In the genomic region with DNA sequence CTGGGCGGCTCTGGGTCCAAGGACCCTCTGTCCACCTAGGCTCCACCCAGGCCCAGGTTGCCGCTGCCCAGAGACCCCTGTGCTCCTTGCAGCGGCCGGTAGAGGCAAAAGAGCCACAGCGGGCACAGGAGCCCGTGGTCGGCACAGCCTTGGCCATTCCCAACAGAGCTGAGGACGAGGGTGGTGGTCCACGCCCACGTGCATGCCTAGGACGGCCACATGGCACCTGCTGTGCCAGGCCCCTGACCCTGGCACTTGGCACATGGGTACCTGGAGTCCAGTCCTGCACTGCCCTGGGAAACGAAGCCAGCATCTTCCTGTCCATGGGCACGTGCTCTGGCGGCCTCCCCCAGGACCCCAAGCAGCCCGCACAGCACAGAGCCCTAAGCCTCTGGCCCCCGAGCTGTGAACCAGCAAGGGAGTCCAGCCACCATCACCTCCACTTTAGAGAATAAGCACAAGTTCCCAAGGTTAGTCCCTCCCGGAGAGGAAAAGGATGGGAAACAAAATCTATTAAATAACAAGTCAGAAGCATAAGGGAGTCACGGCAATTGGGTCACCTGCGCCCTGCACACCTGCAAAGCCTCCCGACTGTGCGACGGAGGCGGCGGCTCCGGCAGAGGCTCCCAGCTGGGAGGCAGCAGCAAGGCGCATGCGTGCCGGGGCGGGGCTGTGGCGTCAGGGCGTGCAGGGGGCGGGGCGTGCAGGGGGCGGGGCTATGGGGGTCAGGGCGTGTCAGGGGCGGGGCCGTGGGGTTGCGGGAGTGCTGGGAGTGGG, we compare ENCODE assay signal across 9 cellular contexts. TPM values are rescaled to one million over a fixed set of nuclear protein-coding genes. Genes with fewer than 3 reads are reported as not detected.
DNase-seq lines count a peak whose midpoint lies in the region; ATAC-seq, FAIRE-seq and TF ChIP-seq lines count a peak whose summit lies in the region.
"Had no signal": no experiment of that assay in that cellular context is flagged by ENCODE, and none has a peak within 500 bp of the region (broad histone marks: within the 10 kb centered on the region; RNA-seq: fewer than 3 reads in every experiment).

No MANE protein-coding gene starts in this region.

- H3K9ac ChIP-seq in astrocyte (ENCODE audit: low read length) = no peak overlapping the region
- H3K9ac ChIP-seq: BLaER1 treated with 17β-estradiol and CSF1 and Interleukin-3, amounts not matched to agents 10 nM and 100 nM had no signal

- H4K20me1 ChIP-seq in astrocyte (ENCODE audit: insufficient read depth, low read length) = no peaks in the 10 kb centered on the region

- WGBS in right lobe of liver (ENCODE audit: insufficient coverage, low coverage, low lambda C conversion rate, missing lambda C conversion rate) = 54% methylated on average over 7 of the region's 38 CpGs

- H3K4me2 ChIP-seq in astrocyte (ENCODE audit: low read length) = peak overlapping the region; percentile 72

- H3K27ac ChIP-seq in astrocyte (ENCODE audit: low read depth, low read length) (no peak overlapping the region), right lobe of liver (no peak overlapping the region)
- H3K27ac ChIP-seq: BLaER1 treated with 17β-estradiol and CSF1 and Interleukin-3, amounts not matched to agents 10 nM and 100 nM had no signal

- no peak overlapping the region for H3K4me3 Mint-ChIP-seq in T-helper 2 cell treated with Interferon-gamma antibody and Interleukin-4, amounts not matched to agents 5 μg/mL and 100 μg/mL, for 36 hours
- peak overlapping the region; percentile 85 for H3K4me3 Mint-ChIP-seq in astrocyte (ENCODE audit: unreplicated experiment)

- H3K27me3 ChIP-seq in astrocyte (ENCODE audit: insufficient read depth, low read length) (no peaks in the 10 kb centered on the region), right lobe of liver (no peaks in the 10 kb centered on the region)
- H3K27me3 ChIP-seq: BLaER1 treated with 17β-estradiol and CSF1 and Interleukin-3, amounts not matched to agents 10 nM and 100 nM had no signal

- no peaks in the 10 kb centered on the region for H3K4me1 Mint-ChIP-seq in T-helper 2 cell treated with Interferon-gamma antibody and Interleukin-4, amounts not matched to agents 5 μg/mL and 100 μg/mL, for 36 hours (ENCODE audit: low read depth)
- peaks cover 2% of the 10 kb centered on the region for H3K4me1 Mint-ChIP-seq in astrocyte (ENCODE audit: low read depth, unreplicated experiment)

- no peak for TF ChIP-seq CTCF in astrocyte (IDR thresholded peaks at IDR 0.05; ENCODE audit: insufficient read depth, low read depth, low read length)
- no peak for TF ChIP-seq CTCF in right lobe of liver (IDR thresholded peaks at IDR 0.05)

- H3K9me3 ChIP-seq in astrocyte (ENCODE audit: insufficient read depth, low read depth, low read length) (no peaks in the 10 kb centered on the region), right lobe of liver (no peaks in the 10 kb centered on the region)
- H3K9me3 ChIP-seq: BLaER1 treated with 17β-estradiol and CSF1 and Interleukin-3, amounts not matched to agents 10 nM and 100 nM had no signal

- H2AFZ ChIP-seq in astrocyte (ENCODE audit: low read depth, low read length) = peak overlapping the region; percentile 60

- H3K4me1 ChIP-seq in astrocyte (ENCODE audit: insufficient read depth, low read length) (no peaks in the 10 kb centered on the region), right lobe of liver (no peaks in the 10 kb centered on the region)

- H3K4me3 ChIP-seq in astrocyte (ENCODE audit: insufficient read depth, low read depth, low read length) (peak overlapping the region; percentile 28), right lobe of liver (no peak overlapping the region)
- H3K4me3 ChIP-seq: BLaER1 treated with 17β-estradiol and CSF1 and Interleukin-3, amounts not matched to agents 10 nM and 100 nM had no signal

- ATAC-seq in right lobe of liver (peak; percentile 9 to 71 (median 61)), HG03097 (IDR thresholded peaks at IDR 0.05; ENCODE audit: low FRiP score, unreplicated experiment) (no peak)

- no peak overlapping the region for H3K27ac Mint-ChIP-seq in T-helper 2 cell treated with Interferon-gamma antibody and Interleukin-4, amounts not matched to agents 5 μg/mL and 100 μg/mL, for 36 hours
- H3K27ac Mint-ChIP-seq in astrocyte (ENCODE audit: unreplicated experiment) = no peak overlapping the region

- no peaks in the 10 kb centered on the region for H3K27me3 Mint-ChIP-seq in T-helper 2 cell treated with Interferon-gamma antibody and Interleukin-4, amounts not matched to agents 5 μg/mL and 100 μg/mL, for 36 hours (ENCODE audit: low read depth)
- H3K27me3 Mint-ChIP-seq in astrocyte (ENCODE audit: low read depth, unreplicated experiment) = peaks cover 15% of the 10 kb centered on the region

- intact Hi-C loops in right lobe of liver (cut with DNase I) = no loop called here

- H3K9me3 Mint-ChIP-seq in T-helper 2 cell treated with Interferon-gamma antibody and Interleukin-4, amounts not matched to agents 5 μg/mL and 100 μg/mL, for 36 hours = no peaks in the 10 kb centered on the region
- H3K9me3 Mint-ChIP-seq in astrocyte (ENCODE audit: unreplicated experiment) = no peaks in the 10 kb centered on the region

- no peak for FAIRE-seq in astrocyte (lab: Jason Lieb, UNC)

- DNase-seq in T-helper 2 cell (peak in 4 of 5 experiments; percentile 43 to 70 (median 50)), SHP77 (lab: John Stamatoyannopoulos, UW) (peak; percentile 53 to 60), astrocyte (ENCODE audit: low read depth) (no peak), right lobe of liver (peak in 1 of 3 donors; percentile 47), GOT3 (lab: John Stamatoyannopoulos, UW) (no peak)
- no peak for DNase-seq in T-helper 2 cell treated with Interferon-gamma antibody and Interleukin-4, amounts not matched to agents 5 μg/mL and 100 μg/mL, for 36 hours (ENCODE audit: low spot score)
- peak; percentile 26 to 61 for DNase-seq in stimulated activated CD8-positive, alpha-beta memory T cell treated with anti-CD3 and anti-CD28 coated beads, Interleukin-2, amount 100 ng/mL, for 48 hours (ENCODE audit: low read depth in 2 of 2)

- no peak for TF ChIP-seq POLR2A in right lobe of liver (IDR thresholded peaks at IDR 0.05)

- H3K36me3 ChIP-seq in astrocyte (ENCODE audit: insufficient read depth, low read length) (no peaks in the 10 kb centered on the region), right lobe of liver (no peaks in the 10 kb centered on the region)
- H3K36me3 ChIP-seq: BLaER1 treated with 17β-estradiol and CSF1 and Interleukin-3, amounts not matched to agents 10 nM and 100 nM had no signal

- no peaks in the 10 kb centered on the region for H3K79me2 ChIP-seq in astrocyte (ENCODE audit: insufficient read depth, low read length)

- H3K36me3 Mint-ChIP-seq in T-helper 2 cell treated with Interferon-gamma antibody and Interleukin-4, amounts not matched to agents 5 μg/mL and 100 μg/mL, for 36 hours (ENCODE audit: low read depth) = no peaks in the 10 kb centered on the region
- peaks cover 9% of the 10 kb centered on the region for H3K36me3 Mint-ChIP-seq in astrocyte (ENCODE audit: low read depth, unreplicated experiment)

RNA-seq across cellular contexts. Expression of a gene that starts 59.1 kb away (rescaled TPM):
- 12.3 and 13.6 TPM in 2 replicates for total RNA-seq in astrocyte
- total RNA-seq in right lobe of liver = 1 to 10 TPM; 1.6 to 3.5 (median 2.1) TPM

Comparison
In these comparisons a context has a peak if more than half of its experiments do, and no peak if none do; other contexts are left out.
1. DNase-seq: peak in T-helper 2 cell (4 of 5), SHP77 (2 of 2) and stimulated activated CD8-positive, alpha-beta memory T cell treated with anti-CD3 and anti-CD28 coated beads, Interleukin-2, amount 100 ng/mL, for 48 hours (2 of 2); none in T-helper 2 cell treated with Interferon-gamma antibody and Interleukin-4, amounts not matched to agents 5 μg/mL and 100 μg/mL, for 36 hours (single experiment), astrocyte (single experiment) and GOT3 (single experiment).